ENCODE assay signal across 8 cellular contexts in genomic region chr17:15261063-15261817, GRCh38. TPM values are rescaled to one million over a fixed set of nuclear protein-coding genes. Genes with fewer than 3 reads are reported as not detected.
DNase-seq lines count a peak whose midpoint lies in the region; TF ChIP-seq lines count a peak whose summit lies in the region.

No MANE protein-coding gene starts in this region.

- DNase-seq in BJ (ENCODE audit: low read depth) (no peak), HuH-7.5 (ENCODE audit: low spot score) (peak; percentile 64), astrocyte of the hippocampus (ENCODE audit: low read depth, low spot score) (peak; percentile 87), retinal pigment epithelial cell (ENCODE audit: low read depth) (no peak), NAMALWA (ENCODE audit: low spot score) (no peak), middle frontal gyrus (ENCODE audit: extremely low spot score, low spot score) (no peak)
- DNase-seq in stimulated activated CD4-positive, alpha-beta T cell treated with anti-CD3 and anti-CD28 coated beads, Interleukin-2, amount 100 ng/mL, for 48 hours, result no peak

- POLR2A ChIA-PET in BJ (lab: Charles Lee), result no interaction called here

- CTCF ChIA-PET in BJ (lab: Yijun Ruan, JAX), result interaction anchor here (0.7 to 3.6 kb wide), 12 partner anchors 11 to 248 kb away, joined by 3 to 43 read pairs (median 4); no protein-coding TSS in a partner anchor

- no peak for TF ChIP-seq CTCF in BJ (IDR thresholded peaks at IDR 0.05; ENCODE audit: insufficient read depth, low read depth, low read length)
- no peak for TF ChIP-seq CTCF in retinal pigment epithelial cell (conservative IDR thresholded peaks at IDR 0.05; ENCODE audit: low read depth, low read length)

- H3K27me3 ChIP-seq in BJ (ENCODE audit: control insufficient read depth, insufficient read depth, low read length), result peaks cover 4% of the 10 kb centered on the region

- H3K4me3 ChIP-seq in BJ (ENCODE audit: low read depth, low read length) (peak overlapping the region; percentile 72), iPS-11a (ENCODE audit: low read depth, low read length) (peak overlapping the region; percentile 9), retinal pigment epithelial cell (ENCODE audit: low read length) (peak overlapping the region; percentile 81)

- H3K36me3 ChIP-seq in BJ (ENCODE audit: control insufficient read depth, insufficient read depth, low read length), result peaks cover 15% of the 10 kb centered on the region

RNA-seq across cellular contexts. Expression of gene PMP22, which starts 3.9 kb away (rescaled TPM):
- polyA plus RNA-seq in BJ (2011; rRNA removed), result 122 and 208 TPM in 2 replicates
- polyA minus RNA-seq in BJ (2011; rRNA and poly(A)+ RNA removed), result 129 and 191 TPM in 2 replicates

Comparison
In these comparisons a context has a peak if more than half of its experiments do, and no peak if none do; other contexts are left out.
1. DNase-seq: peak in HuH-7.5 (single experiment) and astrocyte of the hippocampus (single experiment); none in BJ (single experiment), retinal pigment epithelial cell (single experiment), NAMALWA (single experiment), middle frontal gyrus (single experiment) and stimulated activated CD4-positive, alpha-beta T cell treated with anti-CD3 and anti-CD28 coated beads, Interleukin-2, amount 100 ng/mL, for 48 hours (0 of 2).
2. H3K4me3 ChIP-seq: peak in every context shown above with its lines; median percentile 81 in retinal pigment epithelial cell; 72 in BJ; 9 in iPS-11a.